Comparison of ENCODE assay signal across 1 cellular context in genomic region chr5:127409923-127410675, GRCh38.
TF ChIP-seq lines count a peak whose summit lies in the region.

No MANE protein-coding gene starts in this region.

TF ChIP-seq in IMR-90, 13 proteins besides CTCF, POLR2A, EP300 and RAD21 (continued from another document):
- TF ChIP-seq MAZ (IDR thresholded peaks at IDR 0.05; ENCODE audit: borderline replicate concordance, low read depth, low read length), result no peak
- no peak for TF ChIP-seq BHLHE40 (IDR thresholded peaks at IDR 0.05; ENCODE audit: low read depth, low read length)
- TF ChIP-seq FOS (IDR thresholded peaks at IDR 0.05; ENCODE audit: low read depth, low read length), result no peak
- no peak for TF ChIP-seq CHD1 (IDR thresholded peaks at IDR 0.05; ENCODE audit: low read depth, low read length)
- TF ChIP-seq CEBPB (IDR thresholded peaks at IDR 0.05; ENCODE audit: low read depth, low read length), result no peak
- no peak for TF ChIP-seq SMC3 (IDR thresholded peaks at IDR 0.05; ENCODE audit: low read depth, low read length)
- no peak for TF ChIP-seq MXI1 (IDR thresholded peaks at IDR 0.05; ENCODE audit: borderline replicate concordance, low read depth, low read length)
